14 cellular contexts compared by ENCODE assay signal in genomic region chr12:23084236-23084995, GRCh38.
DNase-seq lines count a peak whose midpoint lies in the region; ATAC-seq and TF ChIP-seq lines count a peak whose summit lies in the region.
"Had no signal": no experiment of that assay in that cellular context is flagged by ENCODE, and none has a peak within 500 bp of the region (broad histone marks: within the 10 kb centered on the region; RNA-seq: fewer than 3 reads in every experiment).

No MANE protein-coding gene starts in this region.

- H2BK15ac ChIP-seq in mesenchymal stem cell (ENCODE audit: low read depth, poor library complexity, severe bottlenecking) = no peak overlapping the region

- H2BK120ac ChIP-seq in mesenchymal stem cell (ENCODE audit: low read depth, low read length) = no peak overlapping the region

- DNase-seq in ELR (ENCODE audit: low read depth) (peak; percentile 71), NCI-H2196 treated with DMSO at 0.1 percent for 48 hours (lab: John Stamatoyannopoulos, UW; ENCODE audit: unreplicated experiment) (peak; percentile 99), astrocyte of the hippocampus (ENCODE audit: low read depth, low spot score) (peak; percentile 86), mesenchymal stem cell (peak; percentile 57), endodermal cell (no peak), DMS79 (lab: John Stamatoyannopoulos, UW) (no peak)
- DNase-seq: left ventricle myocardium superior, spleen, substantia nigra had no signal

- no peaks in the 10 kb centered on the region for H3K79me1 ChIP-seq in mesenchymal stem cell (replicated peaks; ENCODE audit: low read length, poor library complexity, severe bottlenecking)

- H3K27ac ChIP-seq in mesenchymal stem cell (ENCODE audit: low read length, poor library complexity, severe bottlenecking) (no peak overlapping the region), endodermal cell (ENCODE audit: low read depth, low read length) (no peak overlapping the region)
- H3K27ac ChIP-seq: coronary artery, HL-60, SJSA1, spleen had no signal

- H3K4me3 Mint-ChIP-seq in endodermal cell = no peak overlapping the region

- H3K9ac ChIP-seq in mesenchymal stem cell (ENCODE audit: low read length) (no peak overlapping the region), endodermal cell (ENCODE audit: extremely low read depth, low read length, poor library complexity, severe bottlenecking) (no peak overlapping the region)

- no peak overlapping the region for H3K14ac ChIP-seq in mesenchymal stem cell (ENCODE audit: low read length in 2 of 2)

- H3K27me3 ChIP-seq in mesenchymal stem cell (ENCODE audit: control insufficient read depth in 1 of 2, insufficient read depth in 1 of 2, low read length in 2 of 2) (peaks cover 0 to 6% of the 10 kb centered on the region in 2 experiments), endodermal cell (ENCODE audit: control insufficient read depth, insufficient read depth, low read length, poor library complexity, severe bottlenecking) (no peaks in the 10 kb centered on the region)
- H3K27me3 ChIP-seq: SJSA1, spleen had no signal

- no peak overlapping the region for H4K8ac ChIP-seq in mesenchymal stem cell (ENCODE audit: low read length)

- H2BK12ac ChIP-seq in mesenchymal stem cell (ENCODE audit: low read length in 2 of 2) = no peak overlapping the region

- TF ChIP-seq CTCF in endodermal cell (conservative IDR thresholded peaks at IDR 0.05) = no peak

- H3K4me1 ChIP-seq in mesenchymal stem cell (ENCODE audit: control insufficient read depth, insufficient read depth, low read depth, low read length) (peaks cover 2% of the 10 kb centered on the region), endodermal cell (ENCODE audit: control insufficient read depth, insufficient read depth, low read length) (no peaks in the 10 kb centered on the region)
- H3K4me1 ChIP-seq: SJSA1, spleen had no signal

- WGBS in mesenchymal stem cell = 71% methylated on average over 5 of the region's 5 CpGs
- WGBS in endodermal cell (ENCODE audit: insufficient coverage in 1 of 2, insufficient read length in 1 of 2), 2 experiments = 89 to 95% methylated on average over 5 of the region's 5 CpGs

- H3K27ac Mint-ChIP-seq in endodermal cell = no peak overlapping the region

- no peaks in the 10 kb centered on the region for H3K27me3 Mint-ChIP-seq in endodermal cell (ENCODE audit: insufficient read depth)

- no peak overlapping the region for H4K91ac ChIP-seq in mesenchymal stem cell (ENCODE audit: low read length)

- peaks cover 18% of the 10 kb centered on the region for H3K9me3 Mint-ChIP-seq in endodermal cell

- H3K4me2 ChIP-seq in mesenchymal stem cell (ENCODE audit: low read length, poor library complexity, severe bottlenecking) = no peak overlapping the region

- H3K18ac ChIP-seq in mesenchymal stem cell (ENCODE audit: low read depth in 1 of 2, low read length in 2 of 2) = no peak overlapping the region

- H3K9me3 ChIP-seq in mesenchymal stem cell (ENCODE audit: control insufficient read depth, low read length) = peaks cover 3% of the 10 kb centered on the region
- peaks cover 30% of the 10 kb centered on the region for H3K9me3 ChIP-seq in endodermal cell (ENCODE audit: control insufficient read depth, low read length)
- H3K9me3 ChIP-seq: SJSA1 had no signal

- H3K4me1 Mint-ChIP-seq in endodermal cell = no peaks in the 10 kb centered on the region

- H3K36me3 Mint-ChIP-seq in endodermal cell (ENCODE audit: low read depth) = peaks cover 79% of the 10 kb centered on the region

- ATAC-seq in HG02642 (IDR thresholded peaks at IDR 0.05; ENCODE audit: poor library complexity, unreplicated experiment) (no peak), HG03159 (IDR thresholded peaks at IDR 0.05; ENCODE audit: unreplicated experiment) (no peak)
- ATAC-seq: left ventricle myocardium superior had no signal

- H3K4ac ChIP-seq in mesenchymal stem cell (ENCODE audit: low read depth in 1 of 2, low read length in 2 of 2) = no peak overlapping the region

- H2AFZ ChIP-seq in mesenchymal stem cell (ENCODE audit: low read depth, low read length) = no peak overlapping the region

- H3K36me3 ChIP-seq in mesenchymal stem cell (ENCODE audit: control insufficient read depth in 1 of 2, insufficient read depth in 2 of 2, low read depth in 1 of 2, low read length in 2 of 2) (no peaks in the 10 kb centered on the region), endodermal cell (ENCODE audit: control insufficient read depth, insufficient read depth, low read length) (peaks cover 88% of the 10 kb centered on the region)
- H3K36me3 ChIP-seq: SJSA1, spleen had no signal

- H3K4me3 ChIP-seq in mesenchymal stem cell (ENCODE audit: insufficient read depth in 1 of 2, low read depth in 1 of 2, low read length in 2 of 2) = no peak overlapping the region
- no peak overlapping the region for H3K4me3 ChIP-seq in endodermal cell (ENCODE audit: low read length)
- H3K4me3 ChIP-seq: coronary artery, SJSA1, spleen had no signal

- no peak overlapping the region for H2AK5ac ChIP-seq in mesenchymal stem cell (ENCODE audit: low read length, severe bottlenecking)

- H3K23ac ChIP-seq in mesenchymal stem cell (ENCODE audit: low read length in 2 of 2) = no peak overlapping the region

- H2BK5ac ChIP-seq in mesenchymal stem cell (ENCODE audit: low read depth, low read length, poor library complexity, severe bottlenecking) = no peak overlapping the region

Comparison
In these comparisons a context has a peak if more than half of its experiments do, and no peak if none do; other contexts are left out.
1. DNase-seq: peak in ELR (single experiment), NCI-H2196 treated with DMSO at 0.1 percent for 48 hours (single experiment), astrocyte of the hippocampus (single experiment) and mesenchymal stem cell (single experiment); none in endodermal cell (single experiment) and DMS79 (single experiment).